Comparison of ENCODE assay signal across 1 cellular context in the genomic region with DNA sequence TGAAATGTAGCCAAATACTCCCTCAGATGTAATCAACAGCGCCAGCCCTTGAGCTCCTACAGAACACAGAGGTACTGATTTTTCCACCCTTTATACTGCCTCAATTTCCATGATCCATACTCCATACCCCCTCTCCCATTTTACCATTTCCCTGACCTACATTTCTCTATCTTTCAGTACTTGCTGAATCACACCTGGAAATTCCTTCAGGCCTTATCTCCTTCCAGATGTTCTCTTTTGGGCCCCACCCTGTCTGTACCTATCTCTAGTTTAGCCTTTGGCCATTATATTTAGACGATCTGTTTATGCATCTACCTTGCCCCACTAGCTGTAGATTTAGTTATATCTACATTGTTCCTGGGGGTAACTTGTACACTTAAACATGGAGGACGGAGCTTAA.
TF ChIP-seq lines count a peak whose summit lies in the region.

No MANE protein-coding gene starts in this region.

TF ChIP-seq in K562, 482 proteins besides CTCF, POLR2A, EP300 and RAD21 (continued from another document and continues in another):
- TF ChIP-seq ZKSCAN3 (CRISPR knock-in tag; IDR thresholded peaks at IDR 0.05) (no peak), FOSL1 (tag; conservative IDR thresholded peaks at IDR 0.05) (no peak), NFYB (IDR thresholded peaks at IDR 0.05; ENCODE audit: extremely low read depth, insufficient read length) (no peak), PML (IDR thresholded peaks at IDR 0.05; ENCODE audit: low read length) (peak; percentile 42; the same call in 1 of the 2 replicates), ZNF778 (CRISPR knock-in tag; IDR thresholded peaks at IDR 0.05) (no peak), ELF4 (CRISPR knock-in tag; IDR thresholded peaks at IDR 0.05) (0 out of 2 replicates have a peak, but pooled peaks have one; percentile 38), ZNF143 (CRISPR knock-in tag; IDR thresholded peaks at IDR 0.05) (no peak), MEF2A (IDR thresholded peaks at IDR 0.05; ENCODE audit: control insufficient read depth, low read depth, low read length) (no peak), GATAD2B (IDR thresholded peaks at IDR 0.05; ENCODE audit: borderline replicate concordance) (0 out of 2 replicates have a peak, but pooled peaks have one; percentile 16), FOS (IDR thresholded peaks at IDR 0.05; ENCODE audit: extremely low read depth, insufficient read length) (no peak), TCF7 (IDR thresholded peaks at IDR 0.05; ENCODE audit: borderline replicate concordance) (no peak), TEAD4 (IDR thresholded peaks at IDR 0.05; ENCODE audit: low read length) (peak; percentile 87), TEAD4 (CRISPR knock-in tag; IDR thresholded peaks at IDR 0.05; ENCODE audit: borderline replicate concordance) (no peak), GATAD2A (IDR thresholded peaks at IDR 0.05) (no peak), CREM (IDR thresholded peaks at IDR 0.05; ENCODE audit: low read depth) (no peak), POLR3A (IDR thresholded peaks at IDR 0.05; ENCODE audit: borderline replicate concordance, extremely low read depth, insufficient read depth, insufficient read length) (no peak), CBFA2T2 (conservative IDR thresholded peaks at IDR 0.05) (peak; percentile 85), ETV1 (tag; conservative IDR thresholded peaks at IDR 0.05; ENCODE audit: low read depth) (no peak), OTX1 (CRISPR knock-in tag; IDR thresholded peaks at IDR 0.05) (no peak), KDM5B (IDR thresholded peaks at IDR 0.05; ENCODE audit: insufficient replicate concordance, low read depth, low read length) (no peak), FOXA3 (CRISPR knock-in tag; conservative IDR thresholded peaks at IDR 0.05 in 1 of 2, IDR thresholded peaks at IDR 0.05 in 1 of 2) (no peak), MYNN (IDR thresholded peaks at IDR 0.05) (no peak), MYNN (CRISPR knock-in tag; IDR thresholded peaks at IDR 0.05) (no peak), U2AF1 (optimal IDR thresholded peaks at IDR 0.05; ENCODE audit: low read depth, low read length) (no peak), ZNF12 (CRISPR knock-in tag; IDR thresholded peaks at IDR 0.05) (no peak), YY1 (IDR thresholded peaks at IDR 0.05; ENCODE audit: borderline replicate concordance in 1 of 3, control insufficient read depth in 1 of 3, extremely low read depth in 1 of 3, insufficient read depth in 3 of 3, insufficient read length in 1 of 3, insufficient replicate concordance in 2 of 3, low read depth in 1 of 3, low read length in 2 of 3) (no peak), ZSCAN29 (IDR thresholded peaks at IDR 0.05) (no peak), LARP7 (IDR thresholded peaks at IDR 0.05) (no peak), CCNT2 (IDR thresholded peaks at IDR 0.05; ENCODE audit: borderline replicate concordance, extremely low read depth, insufficient read length, low read depth, low read length) (no peak), SRSF7 (optimal IDR thresholded peaks at IDR 0.05; ENCODE audit: low read depth, low read length) (no peak), HDAC3 (IDR thresholded peaks at IDR 0.05; ENCODE audit: borderline replicate concordance, partially characterized antibody) (no peak), JUND (IDR thresholded peaks at IDR 0.05; ENCODE audit: borderline replicate concordance, low read depth, low read length) (no peak), JUND (tag; IDR thresholded peaks at IDR 0.05; ENCODE audit: borderline replicate concordance, low read depth, low read length) (0 out of 3 replicates have a peak, but pooled peaks have one; percentile 21), PRMT5 (CRISPR knock-in tag; IDR thresholded peaks at IDR 0.05) (no peak), HDAC2 (IDR thresholded peaks at IDR 0.05) (no peak; the same call in 1 of the 2 replicates), CHD4 (IDR thresholded peaks at IDR 0.05; ENCODE audit: insufficient read depth, insufficient replicate concordance, low read depth, low read length, poor library complexity, severe bottlenecking) (no peak), ZNF785 (CRISPR knock-in tag; IDR thresholded peaks at IDR 0.05) (no peak), ZNF644 (tag; IDR thresholded peaks at IDR 0.05; ENCODE audit: low read depth) (no peak), GTF2E2 (tag; IDR thresholded peaks at IDR 0.05) (no peak), STAT5A (IDR thresholded peaks at IDR 0.05; ENCODE audit: borderline replicate concordance, low read length) (peak; percentile 49; the same call in 1 of the 2 replicates), CXXC5 (CRISPR knock-in tag; IDR thresholded peaks at IDR 0.05) (no peak), NCOR1 (IDR thresholded peaks at IDR 0.05) (peak; percentile 84)
- TF ChIP-seq, protein P1, sequence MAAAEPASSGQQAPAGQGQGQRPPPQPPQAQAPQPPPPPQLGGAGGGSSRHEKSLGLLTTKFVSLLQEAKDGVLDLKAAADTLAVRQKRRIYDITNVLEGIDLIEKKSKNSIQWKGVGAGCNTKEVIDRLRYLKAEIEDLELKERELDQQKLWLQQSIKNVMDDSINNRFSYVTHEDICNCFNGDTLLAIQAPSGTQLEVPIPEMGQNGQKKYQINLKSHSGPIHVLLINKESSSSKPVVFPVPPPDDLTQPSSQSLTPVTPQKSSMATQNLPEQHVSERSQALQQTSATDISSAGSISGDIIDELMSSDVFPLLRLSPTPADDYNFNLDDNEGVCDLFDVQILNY (CRISPR knock-in tag; IDR thresholded peaks at IDR 0.05): no peak
- TF ChIP-seq, protein P2, sequence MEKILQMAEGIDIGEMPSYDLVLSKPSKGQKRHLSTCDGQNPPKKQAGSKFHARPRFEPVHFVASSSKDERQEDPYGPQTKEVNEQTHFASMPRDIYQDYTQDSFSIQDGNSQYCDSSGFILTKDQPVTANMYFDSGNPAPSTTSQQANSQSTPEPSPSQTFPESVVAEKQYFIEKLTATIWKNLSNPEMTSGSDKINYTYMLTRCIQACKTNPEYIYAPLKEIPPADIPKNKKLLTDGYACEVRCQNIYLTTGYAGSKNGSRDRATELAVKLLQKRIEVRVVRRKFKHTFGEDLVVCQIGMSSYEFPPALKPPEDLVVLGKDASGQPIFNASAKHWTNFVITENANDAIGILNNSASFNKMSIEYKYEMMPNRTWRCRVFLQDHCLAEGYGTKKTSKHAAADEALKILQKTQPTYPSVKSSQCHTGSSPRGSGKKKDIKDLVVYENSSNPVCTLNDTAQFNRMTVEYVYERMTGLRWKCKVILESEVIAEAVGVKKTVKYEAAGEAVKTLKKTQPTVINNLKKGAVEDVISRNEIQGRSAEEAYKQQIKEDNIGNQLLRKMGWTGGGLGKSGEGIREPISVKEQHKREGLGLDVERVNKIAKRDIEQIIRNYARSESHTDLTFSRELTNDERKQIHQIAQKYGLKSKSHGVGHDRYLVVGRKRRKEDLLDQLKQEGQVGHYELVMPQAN (IDR thresholded peaks at IDR 0.05; ENCODE audit: borderline replicate concordance): no peak
- TF ChIP-seq, protein P3, sequence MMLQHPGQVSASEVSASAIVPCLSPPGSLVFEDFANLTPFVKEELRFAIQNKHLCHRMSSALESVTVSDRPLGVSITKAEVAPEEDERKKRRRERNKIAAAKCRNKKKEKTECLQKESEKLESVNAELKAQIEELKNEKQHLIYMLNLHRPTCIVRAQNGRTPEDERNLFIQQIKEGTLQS (IDR thresholded peaks at IDR 0.05): no peak
- TF ChIP-seq, protein P3 (CRISPR knock-in tag; conservative IDR thresholded peaks at IDR 0.05): no peak
- TF ChIP-seq, protein P4, sequence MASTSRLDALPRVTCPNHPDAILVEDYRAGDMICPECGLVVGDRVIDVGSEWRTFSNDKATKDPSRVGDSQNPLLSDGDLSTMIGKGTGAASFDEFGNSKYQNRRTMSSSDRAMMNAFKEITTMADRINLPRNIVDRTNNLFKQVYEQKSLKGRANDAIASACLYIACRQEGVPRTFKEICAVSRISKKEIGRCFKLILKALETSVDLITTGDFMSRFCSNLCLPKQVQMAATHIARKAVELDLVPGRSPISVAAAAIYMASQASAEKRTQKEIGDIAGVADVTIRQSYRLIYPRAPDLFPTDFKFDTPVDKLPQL (IDR thresholded peaks at IDR 0.05; ENCODE audit: extremely low read depth, insufficient read length): no peak
- TF ChIP-seq, protein P5, sequence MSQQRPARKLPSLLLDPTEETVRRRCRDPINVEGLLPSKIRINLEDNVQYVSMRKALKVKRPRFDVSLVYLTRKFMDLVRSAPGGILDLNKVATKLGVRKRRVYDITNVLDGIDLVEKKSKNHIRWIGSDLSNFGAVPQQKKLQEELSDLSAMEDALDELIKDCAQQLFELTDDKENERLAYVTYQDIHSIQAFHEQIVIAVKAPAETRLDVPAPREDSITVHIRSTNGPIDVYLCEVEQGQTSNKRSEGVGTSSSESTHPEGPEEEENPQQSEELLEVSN (IDR thresholded peaks at IDR 0.05; ENCODE audit: borderline replicate concordance in 1 of 2, extremely low read depth in 1 of 2, insufficient read depth in 1 of 2, insufficient read length in 1 of 2, low read depth in 1 of 2, low read length in 1 of 2, poor library complexity in 1 of 2, severe bottlenecking in 1 of 2): no peak
- TF ChIP-seq, protein P6, sequence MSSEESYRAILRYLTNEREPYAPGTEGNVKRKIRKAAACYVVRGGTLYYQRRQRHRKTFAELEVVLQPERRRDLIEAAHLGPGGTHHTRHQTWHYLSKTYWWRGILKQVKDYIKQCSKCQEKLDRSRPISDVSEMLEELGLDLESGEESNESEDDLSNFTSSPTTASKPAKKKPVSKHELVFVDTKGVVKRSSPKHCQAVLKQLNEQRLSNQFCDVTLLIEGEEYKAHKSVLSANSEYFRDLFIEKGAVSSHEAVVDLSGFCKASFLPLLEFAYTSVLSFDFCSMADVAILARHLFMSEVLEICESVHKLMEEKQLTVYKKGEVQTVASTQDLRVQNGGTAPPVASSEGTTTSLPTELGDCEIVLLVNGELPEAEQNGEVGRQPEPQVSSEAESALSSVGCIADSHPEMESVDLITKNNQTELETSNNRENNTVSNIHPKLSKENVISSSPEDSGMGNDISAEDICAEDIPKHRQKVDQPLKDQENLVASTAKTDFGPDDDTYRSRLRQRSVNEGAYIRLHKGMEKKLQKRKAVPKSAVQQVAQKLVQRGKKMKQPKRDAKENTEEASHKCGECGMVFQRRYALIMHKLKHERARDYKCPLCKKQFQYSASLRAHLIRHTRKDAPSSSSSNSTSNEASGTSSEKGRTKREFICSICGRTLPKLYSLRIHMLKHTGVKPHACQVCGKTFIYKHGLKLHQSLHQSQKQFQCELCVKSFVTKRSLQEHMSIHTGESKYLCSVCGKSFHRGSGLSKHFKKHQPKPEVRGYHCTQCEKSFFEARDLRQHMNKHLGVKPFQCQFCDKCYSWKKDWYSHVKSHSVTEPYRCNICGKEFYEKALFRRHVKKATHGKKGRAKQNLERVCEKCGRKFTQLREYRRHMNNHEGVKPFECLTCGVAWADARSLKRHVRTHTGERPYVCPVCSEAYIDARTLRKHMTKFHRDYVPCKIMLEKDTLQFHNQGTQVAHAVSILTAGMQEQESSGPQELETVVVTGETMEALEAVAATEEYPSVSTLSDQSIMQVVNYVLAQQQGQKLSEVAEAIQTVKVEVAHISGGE (CRISPR knock-in tag; IDR thresholded peaks at IDR 0.05): no peak
- TF ChIP-seq, protein P7, sequence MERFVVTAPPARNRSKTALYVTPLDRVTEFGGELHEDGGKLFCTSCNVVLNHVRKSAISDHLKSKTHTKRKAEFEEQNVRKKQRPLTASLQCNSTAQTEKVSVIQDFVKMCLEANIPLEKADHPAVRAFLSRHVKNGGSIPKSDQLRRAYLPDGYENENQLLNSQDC (CRISPR knock-in tag; IDR thresholded peaks at IDR 0.05): no peak
- TF ChIP-seq, protein P8, sequence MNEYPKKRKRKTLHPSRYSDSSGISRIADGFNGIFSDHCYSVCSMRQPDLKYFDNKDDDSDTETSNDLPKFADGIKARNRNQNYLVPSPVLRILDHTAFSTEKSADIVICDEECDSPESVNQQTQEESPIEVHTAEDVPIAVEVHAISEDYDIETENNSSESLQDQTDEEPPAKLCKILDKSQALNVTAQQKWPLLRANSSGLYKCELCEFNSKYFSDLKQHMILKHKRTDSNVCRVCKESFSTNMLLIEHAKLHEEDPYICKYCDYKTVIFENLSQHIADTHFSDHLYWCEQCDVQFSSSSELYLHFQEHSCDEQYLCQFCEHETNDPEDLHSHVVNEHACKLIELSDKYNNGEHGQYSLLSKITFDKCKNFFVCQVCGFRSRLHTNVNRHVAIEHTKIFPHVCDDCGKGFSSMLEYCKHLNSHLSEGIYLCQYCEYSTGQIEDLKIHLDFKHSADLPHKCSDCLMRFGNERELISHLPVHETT (CRISPR knock-in tag; conservative IDR thresholded peaks at IDR 0.05 in 1 of 2, IDR thresholded peaks at IDR 0.05 in 1 of 2): no peak
- TF ChIP-seq, protein P9, sequence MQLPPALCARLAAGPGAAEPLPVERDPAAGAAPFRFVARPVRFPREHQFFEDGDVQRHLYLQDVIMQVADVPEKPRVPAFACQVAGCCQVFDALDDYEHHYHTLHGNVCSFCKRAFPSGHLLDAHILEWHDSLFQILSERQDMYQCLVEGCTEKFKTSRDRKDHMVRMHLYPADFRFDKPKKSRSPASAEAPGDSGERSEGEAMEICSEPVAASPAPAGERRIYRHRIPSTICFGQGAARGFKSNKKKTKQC (CRISPR knock-in tag; IDR thresholded peaks at IDR 0.05): no peak
- TF ChIP-seq, protein P10, sequence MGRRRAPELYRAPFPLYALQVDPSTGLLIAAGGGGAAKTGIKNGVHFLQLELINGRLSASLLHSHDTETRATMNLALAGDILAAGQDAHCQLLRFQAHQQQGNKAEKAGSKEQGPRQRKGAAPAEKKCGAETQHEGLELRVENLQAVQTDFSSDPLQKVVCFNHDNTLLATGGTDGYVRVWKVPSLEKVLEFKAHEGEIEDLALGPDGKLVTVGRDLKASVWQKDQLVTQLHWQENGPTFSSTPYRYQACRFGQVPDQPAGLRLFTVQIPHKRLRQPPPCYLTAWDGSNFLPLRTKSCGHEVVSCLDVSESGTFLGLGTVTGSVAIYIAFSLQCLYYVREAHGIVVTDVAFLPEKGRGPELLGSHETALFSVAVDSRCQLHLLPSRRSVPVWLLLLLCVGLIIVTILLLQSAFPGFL (CRISPR knock-in tag; IDR thresholded peaks at IDR 0.05): no peak
- TF ChIP-seq, protein P11, sequence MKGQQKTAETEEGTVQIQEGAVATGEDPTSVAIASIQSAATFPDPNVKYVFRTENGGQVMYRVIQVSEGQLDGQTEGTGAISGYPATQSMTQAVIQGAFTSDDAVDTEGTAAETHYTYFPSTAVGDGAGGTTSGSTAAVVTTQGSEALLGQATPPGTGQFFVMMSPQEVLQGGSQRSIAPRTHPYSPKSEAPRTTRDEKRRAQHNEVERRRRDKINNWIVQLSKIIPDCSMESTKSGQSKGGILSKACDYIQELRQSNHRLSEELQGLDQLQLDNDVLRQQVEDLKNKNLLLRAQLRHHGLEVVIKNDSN (CRISPR knock-in tag; IDR thresholded peaks at IDR 0.05): no peak
- TF ChIP-seq, protein P12, sequence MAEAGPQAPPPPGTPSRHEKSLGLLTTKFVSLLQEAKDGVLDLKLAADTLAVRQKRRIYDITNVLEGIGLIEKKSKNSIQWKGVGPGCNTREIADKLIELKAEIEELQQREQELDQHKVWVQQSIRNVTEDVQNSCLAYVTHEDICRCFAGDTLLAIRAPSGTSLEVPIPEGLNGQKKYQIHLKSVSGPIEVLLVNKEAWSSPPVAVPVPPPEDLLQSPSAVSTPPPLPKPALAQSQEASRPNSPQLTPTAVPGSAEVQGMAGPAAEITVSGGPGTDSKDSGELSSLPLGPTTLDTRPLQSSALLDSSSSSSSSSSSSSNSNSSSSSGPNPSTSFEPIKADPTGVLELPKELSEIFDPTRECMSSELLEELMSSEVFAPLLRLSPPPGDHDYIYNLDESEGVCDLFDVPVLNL (CRISPR knock-in tag; IDR thresholded peaks at IDR 0.05; ENCODE audit: low read depth): no peak
